28 cellular contexts compared by ENCODE assay signal in the genomic region with DNA sequence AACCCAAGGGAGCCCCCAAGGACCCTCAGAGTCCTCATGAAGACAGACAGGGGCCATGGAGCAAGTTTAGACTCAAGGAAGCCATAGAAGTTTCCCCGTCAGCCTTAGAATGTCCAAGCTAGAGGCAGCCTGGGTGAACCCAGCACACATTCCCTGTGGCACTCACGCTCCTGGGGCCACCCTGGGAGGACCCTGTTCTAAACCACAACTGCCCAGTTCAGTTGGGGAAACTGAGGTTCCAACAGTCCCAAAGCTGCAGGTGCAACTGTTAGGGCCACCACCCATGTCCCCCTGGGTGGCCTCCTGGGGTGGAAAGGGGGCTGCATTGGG. TPM values are rescaled to one million over a fixed set of nuclear protein-coding genes. Genes with fewer than 3 reads are reported as not detected.
"Had no signal": no experiment of that assay in that cellular context is flagged by ENCODE, and none has a peak within 500 bp of the region (broad histone marks: within the 10 kb centered on the region; RNA-seq: fewer than 3 reads in every experiment).

No MANE protein-coding gene starts in this region.

- H3K9me3 Mint-ChIP-seq: activated CD4-positive, alpha-beta T cell treated with anti-CD3 and anti-CD28 coated beads, Interleukin-2, amount 10 ng/mL, durations not matched to agents 7 days and 5 days; activated CD8-positive, alpha-beta T cell treated with anti-CD3 and anti-CD28 coated beads for 36 hours; activated naive CD4-positive, alpha-beta T cell treated with anti-CD3 and anti-CD28 coated beads, Interleukin-2, amount 50 U/mL, for 72 hours; activated T-helper 1 cell treated with anti-CD3 and anti-CD28 coated beads, Interleukin-12 subunit alpha, Interleukin-12 subunit beta, Interleukin-2, Interleukin-4 antibody, amounts not matched to agents 30 ng/mL and 10 ng/mL and 1 ng/mL, durations not matched to agents 14 hours and 24 hours and 36 hours; immature natural killer cell had no signal

- H3K36me3 Mint-ChIP-seq: activated naive CD4-positive, alpha-beta T cell treated with anti-CD3 and anti-CD28 coated beads, Interleukin-2, amount 50 U/mL, for 72 hours; immature natural killer cell had no signal

- ATAC-seq: activated CD8-positive, alpha-beta T cell treated with anti-CD3 and anti-CD28 coated beads for 36 hours; activated naive CD4-positive, alpha-beta T cell treated with anti-CD3 and anti-CD28 coated beads, Interleukin-2, amount 50 U/mL, for 72 hours; stimulated activated naive CD8-positive, alpha-beta T cell treated with anti-CD3 and anti-CD28 coated beads, Interleukin-15, Interleukin-2, amounts not matched to agents 100 U/mL and 50 U/mL, for 24 hours had no signal

- H3K4me1 Mint-ChIP-seq: activated CD4-positive, alpha-beta T cell treated with anti-CD3 and anti-CD28 coated beads, Interleukin-2, amount 10 ng/mL, durations not matched to agents 7 days and 5 days; immature natural killer cell had no signal

- H3K4me3 ChIP-seq: ascending aorta, dorsolateral prefrontal cortex, esophagus muscularis mucosa, hepatocyte, tibial artery had no signal

- DNase-seq: activated CD4-positive, alpha-beta T cell treated with anti-CD3 and anti-CD28 coated beads, Interleukin-2, amount 10 ng/mL, durations not matched to agents 7 days and 5 days; activated CD4-positive, CD25-positive, alpha-beta regulatory T cell treated with anti-CD3 and anti-CD28 coated beads, Interleukin-2, amount 50 U/mL, for 72 hours; activated CD8-positive, alpha-beta T cell treated with anti-CD3 and anti-CD28 coated beads for 36 hours; brain microvascular endothelial cell; central memory CD4-positive, alpha-beta T cell; glutamatergic neuron; immature natural killer cell; occipital lobe; retina; stimulated activated CD4-positive, alpha-beta T cell treated with anti-CD3 and anti-CD28 coated beads, Interleukin-12 subunit alpha, Interleukin-12 subunit beta, amount 100 ng/mL, for 4 hours; stimulated activated CD4-positive, alpha-beta T cell treated with anti-CD3 and anti-CD28 coated beads, Interleukin-4, amount 100 ng/mL, for 4 hours; stimulated activated naive CD8-positive, alpha-beta T cell treated with anti-CD3 and anti-CD28 coated beads, Interleukin-15, Interleukin-2, amounts not matched to agents 100 U/mL and 50 U/mL, for 24 hours; T-helper 1 cell; WERI-Rb-1 had no signal

- H3K27me3 ChIP-seq: ascending aorta, brain microvascular endothelial cell had no signal

- H3K4me1 ChIP-seq: ascending aorta, esophagus muscularis mucosa, tibial artery had no signal

- H3K36me3 ChIP-seq: ascending aorta, brain microvascular endothelial cell, esophagus muscularis mucosa, tibial artery, WERI-Rb-1 had no signal

- H3K4me3 Mint-ChIP-seq: activated CD4-positive, alpha-beta T cell treated with anti-CD3 and anti-CD28 coated beads, Interleukin-2, amount 10 ng/mL, durations not matched to agents 7 days and 5 days; activated CD8-positive, alpha-beta T cell treated with anti-CD3 and anti-CD28 coated beads for 36 hours; activated T-helper 1 cell treated with anti-CD3 and anti-CD28 coated beads, Interleukin-12 subunit alpha, Interleukin-12 subunit beta, Interleukin-2, Interleukin-4 antibody, amounts not matched to agents 30 ng/mL and 10 ng/mL and 1 ng/mL, durations not matched to agents 14 hours and 24 hours and 36 hours; immature natural killer cell had no signal

- H3K9me3 ChIP-seq: ascending aorta, esophagus muscularis mucosa, tibial artery had no signal

- H3K27ac ChIP-seq: ascending aorta, brain microvascular endothelial cell, dorsolateral prefrontal cortex, esophagus muscularis mucosa, hepatocyte, tibial artery, WERI-Rb-1 had no signal

RNA-seq across cellular contexts. Expression of a gene that starts 9.3 kb away (rescaled TPM):
- total RNA-seq: activated CD4-positive, alpha-beta T cell treated with anti-CD3 and anti-CD28 coated beads, Interleukin-2, amount 10 ng/mL, durations not matched to agents 7 days and 5 days; activated CD8-positive, alpha-beta T cell treated with anti-CD3 and anti-CD28 coated beads for 36 hours; activated T-helper 1 cell treated with anti-CD3 and anti-CD28 coated beads, Interleukin-12 subunit alpha, Interleukin-12 subunit beta, Interleukin-2, Interleukin-4 antibody, amounts not matched to agents 30 ng/mL and 10 ng/mL and 1 ng/mL, durations not matched to agents 14 hours and 24 hours and 36 hours; ascending aorta; dorsolateral prefrontal cortex; esophagus muscularis mucosa; frontal cortex; kidney epithelial cell; liver; myocyte; occipital lobe; progenitor cell of endocrine pancreas; subcutaneous adipose tissue; urinary bladder had no signal
- polyA plus RNA-seq: hepatocyte, immature natural killer cell, liver, urinary bladder had no signal
